8 cellular contexts compared by ENCODE assay signal in the genomic region with DNA sequence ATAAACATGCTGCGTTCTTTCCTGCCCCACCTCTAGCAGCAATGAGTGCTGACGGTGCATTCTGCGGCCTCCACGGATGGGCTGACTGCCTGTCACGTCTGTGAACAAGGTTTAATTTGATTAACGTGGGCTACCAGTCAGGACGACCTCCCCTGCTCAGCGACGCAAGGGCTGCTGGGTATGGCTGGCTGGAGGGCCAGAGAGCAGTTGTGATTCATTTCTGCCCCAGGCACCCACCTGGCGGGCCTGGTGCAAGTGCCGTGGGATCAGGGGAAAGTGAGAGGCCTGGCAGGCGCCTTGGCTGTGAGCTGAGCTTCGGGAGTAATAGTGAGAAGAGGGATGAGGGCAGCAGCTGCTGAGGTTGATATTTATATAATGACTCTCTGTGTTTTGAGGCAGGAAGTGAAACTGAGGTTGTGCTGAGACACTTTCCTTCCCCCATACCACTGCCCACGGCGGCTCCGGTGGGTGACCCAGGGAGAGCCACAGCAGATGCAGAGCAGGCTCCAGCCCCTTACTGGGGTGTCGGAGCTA.
A peak's percentile ranks its signal among the peaks of the same experiment; 100 is the strongest.
DNase-seq lines count a peak whose midpoint lies in the region; ATAC-seq and TF ChIP-seq lines count a peak whose summit lies in the region.

No MANE protein-coding gene starts in this region.

- H3K9ac ChIP-seq in neural progenitor cell, result no peak overlapping the region

- DNase-seq in AG04450 (ENCODE audit: low read depth, low spot score) (no peak), neural progenitor cell (ENCODE audit: low spot score) (no peak), occipital lobe (lab: John Stamatoyannopoulos, UW) (no peak), NCI-H446 treated with DMSO at 0.1 percent for 48 hours (lab: John Stamatoyannopoulos, UW) (no peak), ureter (ENCODE audit: low spot score) (no peak)

- TF ChIP-seq CTCF in AG04450 (IDR thresholded peaks at IDR 0.05; ENCODE audit: low read depth, low read length) (no peak), neural progenitor cell (IDR thresholded peaks at IDR 0.05) (no peak)

- no peaks in the 10 kb centered on the region for H3K4me1 ChIP-seq in neural progenitor cell

- peak overlapping the region; percentile 45 for H3K27ac Mint-ChIP-seq in neural progenitor cell

- no peaks in the 10 kb centered on the region for H3K9me3 Mint-ChIP-seq in neural progenitor cell

- H4K20me1 ChIP-seq in neural progenitor cell (ENCODE audit: low read depth), result no peaks in the 10 kb centered on the region

- H3K27me3 ChIP-seq in AG04450 (ENCODE audit: control insufficient read depth, insufficient read depth, low read length) (no peaks in the 10 kb centered on the region), neural progenitor cell (no peaks in the 10 kb centered on the region)

- H3K4me2 ChIP-seq in neural progenitor cell, result no peak overlapping the region

- ATAC-seq in GM19043 (IDR thresholded peaks at IDR 0.05; ENCODE audit: low read depth, unreplicated experiment) (peak; percentile 97), HG03103 (IDR thresholded peaks at IDR 0.05; ENCODE audit: low read depth, unreplicated experiment) (peak; percentile 96)
- ATAC-seq in activated CD4-positive, CD25-positive, alpha-beta regulatory T cell treated with anti-CD3 and anti-CD28 coated beads, Interleukin-2, amount 50 U/mL, for 24 hours, result peak; percentile 89 to 90

- H3K27ac ChIP-seq in AG04450 (ENCODE audit: low read depth, low read length) (peak overlapping the region; percentile 47), neural progenitor cell (no peak overlapping the region)

- CTCF ChIA-PET in AG04450 (lab: Charles Lee), result no interaction called here

- peaks cover 6% of the 10 kb centered on the region for H3K4me1 Mint-ChIP-seq in neural progenitor cell

- H3K4me3 ChIP-seq in AG04450 (ENCODE audit: low read depth, low read length) (no peak overlapping the region), neural progenitor cell (no peak overlapping the region)

- H3K36me3 ChIP-seq in neural progenitor cell, result no peaks in the 10 kb centered on the region

- H2AFZ ChIP-seq in neural progenitor cell (replicated peaks), result no peak overlapping the region

- H3F3A ChIP-seq in neural progenitor cell (ENCODE audit: low read depth), result no peaks in the 10 kb centered on the region

- H3K4me3 Mint-ChIP-seq in neural progenitor cell, result no peak overlapping the region

- H3K79me2 ChIP-seq in neural progenitor cell (ENCODE audit: low read depth), result no peaks in the 10 kb centered on the region

- H3K27me3 Mint-ChIP-seq in neural progenitor cell (ENCODE audit: insufficient read depth, low read depth), result peaks cover 2% of the 10 kb centered on the region

- POLR2A ChIA-PET in AG04450 (lab: Yijun Ruan, JAX), result no interaction called here

- peaks cover 3% of the 10 kb centered on the region; the same call in 1 of the 2 replicates for H3K9me3 ChIP-seq in AG04450 (ENCODE audit: control insufficient read depth, insufficient read depth, low read length)
- no peaks in the 10 kb centered on the region for H3K9me3 ChIP-seq in neural progenitor cell (ENCODE audit: low read depth)

- no peaks in the 10 kb centered on the region for H3K36me3 Mint-ChIP-seq in neural progenitor cell
